ENCODE assay signal across 30 cellular contexts in genomic region chr19:7736148-7736547, GRCh38. TPM values are rescaled to one million over a fixed set of nuclear protein-coding genes. Genes with fewer than 3 reads are reported as not detected.
DNase-seq lines count a peak whose midpoint lies in the region; ATAC-seq, FAIRE-seq and TF ChIP-seq lines count a peak whose summit lies in the region.
"Had no signal": no experiment of that assay in that cellular context is flagged by ENCODE, and none has a peak within 500 bp of the region (broad histone marks: within the 10 kb centered on the region; RNA-seq: fewer than 3 reads in every experiment).

No MANE protein-coding gene starts in this region.

- H3K4me3 Mint-ChIP-seq in MCF 10A (ENCODE audit: unreplicated experiment): no peak overlapping the region
- H3K4me3 Mint-ChIP-seq: CD14-positive monocyte; CD8-positive, alpha-beta memory T cell; GM23338; H9; HFFc6; IgD-negative memory B cell had no signal

- TF ChIP-seq CTCF in MCF 10A (IDR thresholded peaks at IDR 0.05; ENCODE audit: unreplicated experiment): no peak
- TF ChIP-seq CTCF in breast epithelium (IDR thresholded peaks at IDR 0.05): no peak
- TF ChIP-seq CTCF in kidney (IDR thresholded peaks at IDR 0.05; ENCODE audit: borderline replicate concordance, extremely low read depth, insufficient read depth): no peak
- no peak for TF ChIP-seq CTCF in foreskin fibroblast (IDR thresholded peaks at IDR 0.05; ENCODE audit: low read depth, low read length)

- no peak for FAIRE-seq in kidney (lab: Jason Lieb, UNC)
- FAIRE-seq: GM12878, RCC 7860 had no signal

- TF ChIP-seq POLR2A in breast epithelium (IDR thresholded peaks at IDR 0.05): no peak

- POLR2A ChIA-PET in MCF 10A (lab: Yijun Ruan, JAX): no interaction called here

- no peaks in the 10 kb centered on the region for H3K36me3 Mint-ChIP-seq in MCF 10A (ENCODE audit: insufficient read depth, unreplicated experiment)
- H3K36me3 Mint-ChIP-seq: CD14-positive monocyte; CD8-positive, alpha-beta memory T cell had no signal

- peaks cover 68% of the 10 kb centered on the region for H3K27me3 Mint-ChIP-seq in MCF 10A (ENCODE audit: insufficient read depth, unreplicated experiment)

- ATAC-seq in HG02678 (IDR thresholded peaks at IDR 0.05; ENCODE audit: unreplicated experiment): no peak
- ATAC-seq in HG02885 (IDR thresholded peaks at IDR 0.05; ENCODE audit: poor library complexity, unreplicated experiment): no peak
- ATAC-seq: GM12878, GM23338 had no signal

- no peaks in the 10 kb centered on the region for H3K36me3 ChIP-seq in breast epithelium
- no peaks in the 10 kb centered on the region for H3K36me3 ChIP-seq in kidney (ENCODE audit: control insufficient read depth in 1 of 2, insufficient read depth in 2 of 2, low read length in 2 of 2)
- H3K36me3 ChIP-seq: BE2C had no signal

- H3K4me3 ChIP-seq in breast epithelium: no peak overlapping the region
- no peak overlapping the region for H3K4me3 ChIP-seq in kidney (ENCODE audit: low read length in 2 of 2)
- no peak overlapping the region for H3K4me3 ChIP-seq in foreskin fibroblast (ENCODE audit: low read depth in 1 of 2, low read length in 2 of 2)
- H3K4me3 ChIP-seq: GM12878, GM23338, SK-N-MC had no signal

- DNase-seq in MCF 10A (ENCODE audit: unreplicated experiment): no peak
- DNase-seq in breast epithelium (ENCODE audit: low spot score in 2 of 2): no peak
- DNase-seq in kidney: peak; percentile 4
- DNase-seq in foreskin fibroblast: no peak
- DNase-seq: 8988T; ACHN; BE2C; CD8-positive, alpha-beta memory T cell; DMS 273 treated with DMSO at 0.1 percent for 48 hours; DMS79; EL; GDM1; H9; HFFc6; NCI-H1092 treated with DMSO at 0.1 percent for 48 hours; NCI-H1436; NCI-H187; NCI-H2171 treated with DMSO at 0.1 percent for 48 hours; NCI-H345; NCI-H510A treated with DMSO at 0.1 percent for 48 hours; NCI-H774; SIG-M5 had no signal

- no peaks in the 10 kb centered on the region for H3K4me1 ChIP-seq in breast epithelium
- H3K4me1 ChIP-seq in kidney (ENCODE audit: control insufficient read depth in 1 of 2, insufficient read depth in 1 of 2, low read depth in 1 of 2, low read length in 2 of 2): no peaks in the 10 kb centered on the region
- H3K4me1 ChIP-seq: BE2C had no signal

- H3K27me3 ChIP-seq in breast epithelium: peaks cover 0 to 18% of the 10 kb centered on the region in 2 donors

- peak overlapping the region; percentile 24 for H3K27ac Mint-ChIP-seq in MCF 10A (ENCODE audit: low read depth, unreplicated experiment)
- H3K27ac Mint-ChIP-seq: GM23338, H9, HFFc6 had no signal

- no peaks in the 10 kb centered on the region for H3K9me3 Mint-ChIP-seq in MCF 10A (ENCODE audit: unreplicated experiment)
- H3K9me3 Mint-ChIP-seq: GM23338, H9, HFFc6, IgD-negative memory B cell had no signal

- CTCF ChIA-PET in MCF 10A (lab: Yijun Ruan, JAX): interaction anchor here (0.6 kb wide), 1 partner anchor 531 kb away, joined by 4 read pairs; no protein-coding TSS in a partner anchor

- H3K9ac ChIP-seq in kidney (ENCODE audit: low read length in 2 of 2): no peak overlapping the region

- H3K27ac ChIP-seq in breast epithelium (no peak overlapping the region), kidney (ENCODE audit: low read depth in 2 of 2, low read length in 2 of 2) (no peak overlapping the region)
- H3K27ac ChIP-seq: SK-N-MC had no signal

- intact Hi-C loops in MCF 10A (cut with micrococcal nuclease): no loop called here
- intact Hi-C loops in breast epithelium (cut with DNase I; ENCODE audit: low total_unique reads): no loop called here
- intact Hi-C loops in kidney (cut with DNase I): no loop called here

- H3K4me1 Mint-ChIP-seq in MCF 10A (ENCODE audit: insufficient read depth, unreplicated experiment): peaks cover 11% of the 10 kb centered on the region

- no TSS peak for BruUV-seq in MCF 10A (replicated peaks; lab: Mats Ljungman, UMichigan)

- no peaks in the 10 kb centered on the region for H3K9me3 ChIP-seq in breast epithelium
- H3K9me3 ChIP-seq in kidney (ENCODE audit: control insufficient read depth in 1 of 2, low read length in 2 of 2): no peaks in the 10 kb centered on the region
- H3K9me3 ChIP-seq: BE2C had no signal

RNA-seq across cellular contexts. Expression of gene CLEC4G, which starts 4.2 kb away (rescaled TPM):
- not detected in 2 replicates for total RNA-seq in MCF 10A (2022)
- total RNA-seq in breast epithelium: 1 to 10 TPM in 2 of 3 donors, not detected in 1; 1.3 to 3.7 TPM
- 0.72 TPM for total RNA-seq in kidney
- 1.1 TPM for polyA plus RNA-seq in kidney (ENCODE audit: insufficient read depth, low read depth, low replicate concordance)
- total RNA-seq: CD8-positive, alpha-beta memory T cell; GM12878; H9; HFFc6 had no signal
- polyA plus RNA-seq: CD8-positive, alpha-beta memory T cell had no signal

RNA-seq across cellular contexts. Expression of gene CD209, which starts 11.2 kb away (rescaled TPM):
- total RNA-seq in MCF 10A (2022) (not detected in 2 replicates), breast epithelium (1 to 10 TPM; 2.3 to 9.8 (median 2.6) TPM), kidney (11.7 TPM)
- 1.2 TPM for polyA plus RNA-seq in kidney (ENCODE audit: insufficient read depth, low read depth, low replicate concordance)
- total RNA-seq: H9, HFFc6 had no signal
- polyA plus RNA-seq: CD8-positive, alpha-beta memory T cell; GM23338; IgD-negative memory B cell had no signal

RNA-seq across cellular contexts. Expression of gene CLEC4M, which starts 26.9 kb away (rescaled TPM):
- total RNA-seq in MCF 10A (2022) (not detected in 2 replicates), breast epithelium (1 to 10 TPM in 1 of 3 donors, not detected in 2; 1.3 TPM), kidney (0.54 TPM)
- polyA plus RNA-seq in kidney (ENCODE audit: insufficient read depth, low read depth, low replicate concordance): not detected
- total RNA-seq: CD8-positive, alpha-beta memory T cell; GM23338; H9; HFFc6 had no signal
- polyA plus RNA-seq: CD14-positive monocyte; CD8-positive, alpha-beta memory T cell; GM23338; IgD-negative memory B cell had no signal

RNA-seq across cellular contexts. Expression of gene FCER2, which starts 34.2 kb away (rescaled TPM):
- not detected in 2 replicates for total RNA-seq in MCF 10A (2022)
- total RNA-seq in breast epithelium: under 1 TPM in 2 of 3 donors, not detected in 1; 0.29 to 0.48 TPM
- 1.0 TPM for total RNA-seq in kidney
- polyA plus RNA-seq in kidney (ENCODE audit: insufficient read depth, low read depth, low replicate concordance): not detected
- total RNA-seq: GM23338, H9, HFFc6 had no signal
- polyA plus RNA-seq: CD8-positive, alpha-beta memory T cell had no signal

RNA-seq across cellular contexts. Expression of gene TRAPPC5, which starts 55.5 kb away (rescaled TPM):
- 123 and 155 TPM in 2 replicates for total RNA-seq in MCF 10A (2022)
- total RNA-seq in breast epithelium: 10 to 100 TPM; 34.7 to 84.0 (median 62.6) TPM
- 82.6 TPM for total RNA-seq in kidney
- polyA plus RNA-seq in kidney (ENCODE audit: insufficient read depth, low read depth, low replicate concordance): 222 TPM
